Comparison of ENCODE assay signal across 8 cellular contexts in the genomic region with DNA sequence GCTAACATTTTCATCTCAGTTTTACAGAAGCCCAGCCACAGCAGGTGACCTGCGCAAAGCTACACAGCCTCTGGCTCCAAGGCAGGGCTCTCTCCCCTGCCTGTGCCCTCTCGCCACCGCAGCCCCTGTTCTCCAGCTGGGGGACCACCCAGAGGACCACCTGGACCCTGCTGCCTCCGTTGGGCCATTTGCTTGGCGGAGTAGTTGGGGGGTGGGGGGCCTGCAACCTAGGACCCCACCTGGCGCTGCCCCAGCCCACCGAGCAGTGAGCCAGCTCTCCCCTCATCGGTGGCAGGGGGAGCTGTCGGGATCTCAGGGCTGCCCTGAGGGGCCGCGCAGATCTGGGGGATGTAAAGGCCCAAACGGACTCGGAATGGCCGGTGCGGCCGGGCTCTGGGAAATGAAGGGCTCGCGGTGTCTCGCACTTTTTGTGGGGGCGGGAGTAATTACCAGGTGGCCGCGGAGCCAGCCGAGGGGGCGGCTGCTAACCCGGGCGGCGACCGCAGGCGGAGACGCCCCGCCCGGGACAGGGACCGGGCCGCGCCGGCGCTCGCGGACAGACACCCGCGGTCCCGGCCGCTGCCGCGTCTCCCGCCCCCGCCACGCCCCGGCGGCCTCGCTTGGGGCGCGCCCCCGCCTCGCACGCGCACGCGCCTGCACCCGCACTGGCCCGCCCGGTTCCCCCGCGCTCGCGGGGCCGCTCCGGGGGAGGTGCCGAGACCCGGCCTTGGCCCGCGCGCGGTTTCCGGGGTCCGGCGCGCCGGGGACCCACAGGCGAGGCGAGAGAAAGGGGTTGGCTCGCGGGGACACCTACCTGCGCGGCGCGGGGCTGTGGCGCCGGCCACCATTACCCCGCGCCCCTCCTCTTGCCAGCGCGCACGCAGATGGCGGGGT. TPM values are rescaled to one million over a fixed set of nuclear protein-coding genes. Genes with fewer than 3 reads are reported as not detected.
DNase-seq lines count a peak whose midpoint lies in the region; ATAC-seq, FAIRE-seq and TF ChIP-seq lines count a peak whose summit lies in the region.

No MANE protein-coding gene starts in this region.

- peak overlapping the region; percentile 31; the same call in 1 of the 2 replicates for H3K4me3 ChIP-seq in MG63
- H3K4me3 ChIP-seq in cardiac muscle cell, result peak overlapping the region; percentile 65
- peak overlapping the region; percentile 71 for H3K4me3 ChIP-seq in rectal smooth muscle tissue (ENCODE audit: low read length)

- H3K4me1 Mint-ChIP-seq in activated naive CD4-positive, alpha-beta T cell treated with anti-CD3 and anti-CD28 coated beads, Interleukin-2, amount 10 ng/mL, durations not matched to agents 7 days and 5 days, result peaks cover 89% of the 10 kb centered on the region

- CTCF ChIA-PET in activated naive CD4-positive, alpha-beta T cell treated with anti-CD3 and anti-CD28 coated beads, Interleukin-2, amount 10 ng/mL, durations not matched to agents 7 days and 5 days (lab: Charles Lee), result interaction anchor here (0.7 to 2.0 kb wide), 4 partner anchors 10 to 75 kb away, joined by 3 to 10 read pairs (median 7); partner anchors contain the start of gene GPR68

- H3K9ac ChIP-seq in rectal smooth muscle tissue (ENCODE audit: low read length), result no peak overlapping the region

- peak; percentile 14 for TF ChIP-seq CTCF in cardiac muscle cell (IDR thresholded peaks at IDR 0.05; ENCODE audit: low read depth, low read length)

- no peaks in the 10 kb centered on the region for H3K9me3 Mint-ChIP-seq in activated naive CD4-positive, alpha-beta T cell treated with anti-CD3 and anti-CD28 coated beads, Interleukin-2, amount 10 ng/mL, durations not matched to agents 7 days and 5 days

- no peaks in the 10 kb centered on the region for H3K9me3 ChIP-seq in MG63
- no peaks in the 10 kb centered on the region for H3K9me3 ChIP-seq in cardiac muscle cell (ENCODE audit: low read depth)

- DNase-seq in GM12892 (ENCODE audit: insufficient read length) (peak; percentile 60), MG63 (no peak), cardiac muscle cell (ENCODE audit: low read depth in 1 of 2, low spot score in 1 of 2) (peak in 1 of 2 donors; percentile 55), AML-193 (lab: John Stamatoyannopoulos, UW) (no peak)
- DNase-seq in activated naive CD4-positive, alpha-beta T cell treated with anti-CD3 and anti-CD28 coated beads, Interleukin-2, amount 10 ng/mL, durations not matched to agents 7 days and 5 days, result peak; percentile 63

- no peaks in the 10 kb centered on the region for H3K27me3 ChIP-seq in MG63
- H3K27me3 ChIP-seq in cardiac muscle cell, result peaks cover 18% of the 10 kb centered on the region
- H3K27me3 ChIP-seq in rectal smooth muscle tissue (ENCODE audit: control insufficient read depth, insufficient read depth, low read length), result no peaks in the 10 kb centered on the region

- peak; percentile 46 for FAIRE-seq in GM12892 (lab: Jason Lieb, UNC)

- peak overlapping the region; percentile 98 for H3K27ac Mint-ChIP-seq in activated naive CD4-positive, alpha-beta T cell treated with anti-CD3 and anti-CD28 coated beads, Interleukin-2, amount 10 ng/mL, durations not matched to agents 7 days and 5 days

- H3K36me3 Mint-ChIP-seq in activated naive CD4-positive, alpha-beta T cell treated with anti-CD3 and anti-CD28 coated beads, Interleukin-2, amount 10 ng/mL, durations not matched to agents 7 days and 5 days, result peaks cover 38% of the 10 kb centered on the region

- H3K4me1 ChIP-seq in cardiac muscle cell (ENCODE audit: low read depth) (peaks cover 10% of the 10 kb centered on the region), rectal smooth muscle tissue (ENCODE audit: control insufficient read depth, insufficient read depth, low read length) (peaks cover 14% of the 10 kb centered on the region)

- no peaks in the 10 kb centered on the region for H3K27me3 Mint-ChIP-seq in activated naive CD4-positive, alpha-beta T cell treated with anti-CD3 and anti-CD28 coated beads, Interleukin-2, amount 10 ng/mL, durations not matched to agents 7 days and 5 days

- ATAC-seq in GM18909 (IDR thresholded peaks at IDR 0.05; ENCODE audit: poor library complexity, unreplicated experiment), result no peak
- no peak for ATAC-seq in HG03469 (IDR thresholded peaks at IDR 0.05; ENCODE audit: unreplicated experiment)

- H3K36me3 ChIP-seq in MG63 (no peaks in the 10 kb centered on the region), cardiac muscle cell (no peaks in the 10 kb centered on the region), rectal smooth muscle tissue (ENCODE audit: control insufficient read depth, insufficient read depth, low read length) (no peaks in the 10 kb centered on the region)

- peak overlapping the region; percentile 67 for H3K4me3 Mint-ChIP-seq in activated naive CD4-positive, alpha-beta T cell treated with anti-CD3 and anti-CD28 coated beads, Interleukin-2, amount 10 ng/mL, durations not matched to agents 7 days and 5 days

- no peak for TF ChIP-seq POLR2A in GM12892 (IDR thresholded peaks at IDR 0.05; ENCODE audit: low read depth, low read length)

- no peak overlapping the region for H3K27ac ChIP-seq in cardiac muscle cell
- H3K27ac ChIP-seq in rectal smooth muscle tissue (ENCODE audit: low read depth, low read length), result no peak overlapping the region

RNA-seq across cellular contexts. Expression of gene GPR68, which starts 8.6 kb away (rescaled TPM):
- 1.3 TPM for polyA plus RNA-seq in GM12892 (2012; ENCODE audit: missing spikeins)
- 2.0 and 3.9 TPM in 2 replicates for total RNA-seq in MG63 (2014; rRNA removed; shearing (Covaris generic); ENCODE audit: low replicate concordance)
- total RNA-seq in cardiac muscle cell, result 0.35 and 0.42 TPM in 2 replicates
- polyA plus RNA-seq in cardiac muscle cell, result 0.22 and 2.1 TPM in 2 replicates

Comparison
In these comparisons a context has a peak if more than half of its experiments do, and no peak if none do; other contexts are left out.
1. DNase-seq: peak in GM12892 (single experiment) and activated naive CD4-positive, alpha-beta T cell treated with anti-CD3 and anti-CD28 coated beads, Interleukin-2, amount 10 ng/mL, durations not matched to agents 7 days and 5 days (single experiment); none in MG63 (single experiment) and AML-193 (0 of 2).
2. Peak in every context shown above with its lines, with median percentiles within 50 percentile points of each other: H3K4me3 ChIP-seq.